Comparison of ENCODE assay signal across 9 cellular contexts in genomic region chr15:74006774-74007639, GRCh38. TPM values are rescaled to one million over a fixed set of nuclear protein-coding genes. Genes with fewer than 3 reads are reported as not detected.
DNase-seq lines count a peak whose midpoint lies in the region; ATAC-seq and TF ChIP-seq lines count a peak whose summit lies in the region.
"Had no signal": no experiment of that assay in that cellular context is flagged by ENCODE, and none has a peak within 500 bp of the region (broad histone marks: within the 10 kb centered on the region; RNA-seq: fewer than 3 reads in every experiment).

No MANE protein-coding gene starts in this region.

- H3K9me3 ChIP-seq in CD8-positive, alpha-beta memory T cell (ENCODE audit: low read length), result no peaks in the 10 kb centered on the region
- H3K9me3 ChIP-seq in esophagus squamous epithelium, result no peaks in the 10 kb centered on the region
- no peaks in the 10 kb centered on the region for H3K9me3 ChIP-seq in testis

- H3K36me3 ChIP-seq in CD8-positive, alpha-beta memory T cell (ENCODE audit: insufficient read depth, low read length), result no peaks in the 10 kb centered on the region
- H3K36me3 ChIP-seq in esophagus squamous epithelium (peaks cover 0 to 62% (median 12%) of the 10 kb centered on the region in 3 donors), testis (ENCODE audit: low read depth, missing control alignments) (no peaks in the 10 kb centered on the region)

- H3K4me3 ChIP-seq in CD8-positive, alpha-beta memory T cell (ENCODE audit: low read length), result no peak overlapping the region
- H3K4me3 ChIP-seq in esophagus squamous epithelium (no peak overlapping the region), skin epidermis (no peak overlapping the region), testis (no peak overlapping the region)

- peaks cover 6 to 74% (median 23%) of the 10 kb centered on the region in 3 donors for H3K36me3 Mint-ChIP-seq in CD8-positive, alpha-beta memory T cell
- H3K36me3 Mint-ChIP-seq in chondrocyte (ENCODE audit: low read depth), result peaks cover 18% of the 10 kb centered on the region

- H3K27me3 Mint-ChIP-seq in CD8-positive, alpha-beta memory T cell, result no peaks in the 10 kb centered on the region
- no peaks in the 10 kb centered on the region for H3K27me3 Mint-ChIP-seq in chondrocyte (ENCODE audit: low read depth)

- no peak for DNase-seq in CD8-positive, alpha-beta memory T cell
- DNase-seq in MV-4-11 (lab: John Stamatoyannopoulos, UW) (peak; percentile 46), esophagus squamous epithelium (lab: John Stamatoyannopoulos, UW) (no peak), left colon (no peak), testis (no peak), chondrocyte (ENCODE audit: low spot score) (no peak), middle frontal gyrus (ENCODE audit: extremely low spot score, low spot score) (no peak)
- DNase-seq: activated CD8-positive, alpha-beta memory T cell treated with anti-CD3 and anti-CD28 coated beads, Interleukin-2, amount 50 U/mL, for 4 hours had no signal

- TF ChIP-seq POLR2A in esophagus squamous epithelium (IDR thresholded peaks at IDR 0.05), result no peak
- no peak for TF ChIP-seq POLR2A in testis (IDR thresholded peaks at IDR 0.05)

- peaks cover 51% of the 10 kb centered on the region for H3K4me1 ChIP-seq in CD8-positive, alpha-beta memory T cell (ENCODE audit: insufficient read depth, low read length)
- H3K4me1 ChIP-seq in esophagus squamous epithelium (peaks cover 14 to 77% (median 62%) of the 10 kb centered on the region in 3 donors), testis (peaks cover 12% of the 10 kb centered on the region)

- H3K4me3 Mint-ChIP-seq in CD8-positive, alpha-beta memory T cell, result peak overlapping the region in 6 of 7 donors; percentile 7 to 70 (median 42)
- H3K4me3 Mint-ChIP-seq in chondrocyte (ENCODE audit: unreplicated experiment), result no peak overlapping the region

- 58 to 72% methylated on average over 11 of the region's 11 CpGs for WGBS in esophagus squamous epithelium, 2 donors
- whole genome bisulfite sequencing in testis, 2 donors, result 75 to 84% methylated on average over 11 of the region's 11 CpGs

- TF ChIP-seq CTCF in esophagus squamous epithelium (IDR thresholded peaks at IDR 0.05) (no peak), testis (IDR thresholded peaks at IDR 0.05) (no peak), chondrocyte (IDR thresholded peaks at IDR 0.05) (no peak)

- H3K4me1 Mint-ChIP-seq in CD8-positive, alpha-beta memory T cell, result peaks cover 59 to 75% (median 75%) of the 10 kb centered on the region in 3 donors
- H3K4me1 Mint-ChIP-seq in chondrocyte (ENCODE audit: low read depth), result peaks cover 37% of the 10 kb centered on the region

- peak overlapping the region in 7 of 8 donors; percentile 14 to 82 (median 68) for H3K27ac Mint-ChIP-seq in CD8-positive, alpha-beta memory T cell
- no peak overlapping the region for H3K27ac Mint-ChIP-seq in chondrocyte (ENCODE audit: unreplicated experiment)

- CTCF ChIA-PET in CD8-positive, alpha-beta memory T cell (lab: Charles Lee), result interaction anchor here (1.8 to 2.2 kb wide), 2 partner anchors 14 to 34 kb away, joined by 5 read pairs; partner anchors contain the start of gene STOML1

- POLR2A ChIA-PET in CD8-positive, alpha-beta memory T cell (lab: Charles Lee), result interaction anchor here (0.6 to 1.6 kb wide), 2 partner anchors 12 to 1664 kb away, joined by 3 to 4 read pairs; partner anchors contain the start of gene PML

- H3K27me3 ChIP-seq in CD8-positive, alpha-beta memory T cell (ENCODE audit: insufficient read depth, low read length, poor library complexity, severe bottlenecking), result no peaks in the 10 kb centered on the region
- no peaks in the 10 kb centered on the region for H3K27me3 ChIP-seq in esophagus squamous epithelium
- H3K27me3 ChIP-seq in testis, result no peaks in the 10 kb centered on the region

- ATAC-seq in left colon, result no peak

- H3K27ac ChIP-seq in CD8-positive, alpha-beta memory T cell (ENCODE audit: low read depth, low read length), result no peak overlapping the region
- peak overlapping the region in 3 of 4 donors; percentile 38 to 58 (median 41) for H3K27ac ChIP-seq in esophagus squamous epithelium
- peak overlapping the region in 17 of 21 experiments; percentile 0 to 72 (median 35) for H3K27ac ChIP-seq in skin epidermis
- H3K27ac ChIP-seq in testis, result peak overlapping the region in 1 of 2 donors; percentile 6

- intact Hi-C loops in esophagus squamous epithelium (cut with DNase I), result no loop called here
- intact Hi-C loops in left colon (cut with DNase I, micrococcal nuclease), result no loop called here
- intact Hi-C loops in testis (cut with DNase I; ENCODE audit: low total_unique reads), result no loop called here

- no peaks in the 10 kb centered on the region for H3K9me3 Mint-ChIP-seq in CD8-positive, alpha-beta memory T cell
- H3K9me3 Mint-ChIP-seq in chondrocyte (ENCODE audit: low read depth), result peaks cover 5% of the 10 kb centered on the region

RNA-seq across cellular contexts. Expression of gene PML, which starts 12.5 kb away (rescaled TPM):
- 10 to 100 TPM; 35.5 to 37.4 TPM for total RNA-seq in CD8-positive, alpha-beta memory T cell
- polyA plus RNA-seq in CD8-positive, alpha-beta memory T cell, result 32.3 TPM
- 10 to 100 TPM; 34.0 to 52.3 (median 44.5) TPM for total RNA-seq in esophagus squamous epithelium
- total RNA-seq in left colon, result 10 to 100 TPM; 26.6 to 28.5 TPM
- 10 to 100 TPM; 53.9 to 59.5 TPM for total RNA-seq in testis
- 20.9 TPM for polyA plus RNA-seq in testis (ENCODE audit: insufficient read depth, low read depth, low replicate concordance)
- 38.8 to 44.3 TPM (median 40.0 TPM) in 3 replicates for total RNA-seq in chondrocyte

RNA-seq across cellular contexts. Expression of gene STOML1, which starts 14.9 kb away (rescaled TPM):
- 10 to 100 TPM; 13.2 to 13.3 TPM for total RNA-seq in CD8-positive, alpha-beta memory T cell
- 8.6 TPM for polyA plus RNA-seq in CD8-positive, alpha-beta memory T cell
- 10 to 100 TPM in 2 of 4 donors, 1 to 10 TPM in 2; 8.3 to 14.8 (median 11.1) TPM for total RNA-seq in esophagus squamous epithelium
- 10 to 100 TPM; 10.9 to 15.4 TPM for total RNA-seq in left colon
- total RNA-seq in testis, result 10 to 100 TPM; 18.2 to 20.1 TPM
- polyA plus RNA-seq in testis (ENCODE audit: insufficient read depth, low read depth, low replicate concordance), result 25.6 TPM
- total RNA-seq in chondrocyte, result 18.0 to 26.4 TPM (median 18.9 TPM) in 3 replicates
